26 cellular contexts compared by ENCODE assay signal in genomic region chr10:47136866-47137265, GRCh38.
DNase-seq lines count a peak whose midpoint lies in the region; ATAC-seq and TF ChIP-seq lines count a peak whose summit lies in the region.
"Had no signal": no experiment of that assay in that cellular context is flagged by ENCODE, and none has a peak within 500 bp of the region (broad histone marks: within the 10 kb centered on the region; RNA-seq: fewer than 3 reads in every experiment).

No MANE protein-coding gene starts in this region.

- no peaks in the 10 kb centered on the region for H3K79me1 ChIP-seq in mesenchymal stem cell (replicated peaks; ENCODE audit: low read length, poor library complexity, severe bottlenecking)

- peak overlapping the region; percentile 71 for H3K4me3 Mint-ChIP-seq in HFFc6
- H3K4me3 Mint-ChIP-seq: activated CD4-positive, alpha-beta memory T cell treated with anti-CD3 and anti-CD28 coated beads, Interleukin-2, amount 10 ng/mL, durations not matched to agents 7 days and 5 days; CD4-positive, alpha-beta memory T cell; central memory CD8-positive, alpha-beta T cell had no signal

- H3K18ac ChIP-seq in mesenchymal stem cell (ENCODE audit: low read depth in 1 of 2, low read length in 2 of 2) = no peak overlapping the region

- H2BK5ac ChIP-seq in mesenchymal stem cell (ENCODE audit: low read depth, low read length, poor library complexity, severe bottlenecking) = no peak overlapping the region

- H3K9me3 ChIP-seq in mesenchymal stem cell (ENCODE audit: control insufficient read depth, low read length) = no peaks in the 10 kb centered on the region
- H3K9me3 ChIP-seq: HAP-1, lower lobe of right lung, pancreas, thyroid gland had no signal

- H2BK120ac ChIP-seq in mesenchymal stem cell (ENCODE audit: low read depth, low read length) = no peak overlapping the region

- H2BK12ac ChIP-seq in mesenchymal stem cell (ENCODE audit: low read length in 2 of 2) = no peak overlapping the region

- no peaks in the 10 kb centered on the region for H3K36me3 ChIP-seq in ACC112 (ENCODE audit: insufficient read depth, low read length)
- no peaks in the 10 kb centered on the region for H3K36me3 ChIP-seq in mesenchymal stem cell (ENCODE audit: control insufficient read depth in 1 of 2, insufficient read depth in 2 of 2, low read depth in 1 of 2, low read length in 2 of 2)
- H3K36me3 ChIP-seq: HAP-1, lower lobe of right lung, pancreas, thyroid gland had no signal

- H4K91ac ChIP-seq in mesenchymal stem cell (ENCODE audit: low read length) = no peak overlapping the region

- peak overlapping the region; percentile 93 for H3K27ac Mint-ChIP-seq in HFFc6
- H3K27ac Mint-ChIP-seq: activated CD4-positive, alpha-beta memory T cell treated with anti-CD3 and anti-CD28 coated beads, Interleukin-2, amount 10 ng/mL, durations not matched to agents 7 days and 5 days had no signal

- peaks cover 37% of the 10 kb centered on the region for H3K4me1 Mint-ChIP-seq in HFFc6 (ENCODE audit: low read depth)
- H3K4me1 Mint-ChIP-seq: activated CD4-positive, alpha-beta memory T cell treated with anti-CD3 and anti-CD28 coated beads, Interleukin-2, amount 10 ng/mL, durations not matched to agents 7 days and 5 days; central memory CD8-positive, alpha-beta T cell had no signal

- no peak overlapping the region for H2AK5ac ChIP-seq in mesenchymal stem cell (ENCODE audit: low read length, severe bottlenecking)

- H3K14ac ChIP-seq in mesenchymal stem cell (ENCODE audit: low read length in 2 of 2) = no peak overlapping the region

- WGBS in mesenchymal stem cell = 75% methylated on average over 3 of the region's 3 CpGs

- peak overlapping the region; percentile 43 for H2AFZ ChIP-seq in ACC112 (ENCODE audit: low read length, unreplicated experiment)
- no peak overlapping the region for H2AFZ ChIP-seq in mesenchymal stem cell (ENCODE audit: low read depth, low read length)

- H3K27me3 Mint-ChIP-seq in HFFc6 (ENCODE audit: insufficient read depth) = peaks cover 6% of the 10 kb centered on the region
- H3K27me3 Mint-ChIP-seq: activated CD4-positive, alpha-beta memory T cell treated with anti-CD3 and anti-CD28 coated beads, Interleukin-2, amount 10 ng/mL, durations not matched to agents 7 days and 5 days; CD4-positive, alpha-beta memory T cell; central memory CD8-positive, alpha-beta T cell had no signal

- H4K8ac ChIP-seq in mesenchymal stem cell (ENCODE audit: low read length) = no peak overlapping the region

- H3K36me3 Mint-ChIP-seq in HFFc6 (ENCODE audit: low read depth) = peaks cover 12% of the 10 kb centered on the region; the same call in 1 of the 2 replicates
- H3K36me3 Mint-ChIP-seq: CD4-positive, alpha-beta memory T cell had no signal

- peak overlapping the region; percentile 48 for H3K27ac ChIP-seq in ACC112 (ENCODE audit: low read depth, low read length)
- H3K27ac ChIP-seq in mesenchymal stem cell (ENCODE audit: low read length, poor library complexity, severe bottlenecking) = no peak overlapping the region
- H3K27ac ChIP-seq: lower lobe of right lung, pancreas, thyroid gland had no signal

- H2BK15ac ChIP-seq in mesenchymal stem cell (ENCODE audit: low read depth, poor library complexity, severe bottlenecking) = no peak overlapping the region

- H3K4me2 ChIP-seq in mesenchymal stem cell (ENCODE audit: low read length, poor library complexity, severe bottlenecking) = no peak overlapping the region

- H3K27me3 ChIP-seq in ACC112 (ENCODE audit: insufficient read depth, low read length) (no peaks in the 10 kb centered on the region), mesenchymal stem cell (ENCODE audit: control insufficient read depth in 1 of 2, insufficient read depth in 1 of 2, low read length in 2 of 2) (no peaks in the 10 kb centered on the region)
- H3K27me3 ChIP-seq: pancreas, thyroid gland had no signal

- H3K4me3 ChIP-seq in ACC112 (ENCODE audit: low read depth, low read length) = no peak overlapping the region
- peak overlapping the region in 1 of 2 experiments; percentile 26 for H3K4me3 ChIP-seq in mesenchymal stem cell (ENCODE audit: insufficient read depth in 1 of 2, low read depth in 1 of 2, low read length in 2 of 2)
- H3K4me3 ChIP-seq in foreskin fibroblast (ENCODE audit: low read depth in 1 of 2, low read length in 2 of 2) = no peak overlapping the region
- H3K4me3 ChIP-seq: HAP-1, lower lobe of right lung, pancreas, thyroid gland had no signal

- H3K4ac ChIP-seq in mesenchymal stem cell (ENCODE audit: low read depth in 1 of 2, low read length in 2 of 2) = no peak overlapping the region

- H3K9me3 Mint-ChIP-seq in HFFc6 = peaks cover 4% of the 10 kb centered on the region; the same call in 1 of the 2 replicates
- H3K9me3 Mint-ChIP-seq: activated CD4-positive, alpha-beta memory T cell treated with anti-CD3 and anti-CD28 coated beads, Interleukin-2, amount 10 ng/mL, durations not matched to agents 7 days and 5 days; central memory CD8-positive, alpha-beta T cell had no signal

- TF ChIP-seq CTCF in HFFc6 (IDR thresholded peaks at IDR 0.05) (no peak), foreskin fibroblast (IDR thresholded peaks at IDR 0.05; ENCODE audit: low read depth, low read length) (no peak)

- no peak for ATAC-seq in GM19035 (IDR thresholded peaks at IDR 0.05; ENCODE audit: unreplicated experiment)
- ATAC-seq: esophagus mucosa, lower lobe of right lung had no signal

- no peak overlapping the region for H3K23ac ChIP-seq in mesenchymal stem cell (ENCODE audit: low read length in 2 of 2)

- H3K79me2 ChIP-seq in ACC112 (ENCODE audit: control insufficient read depth, insufficient read depth, low read length, unreplicated experiment) = no peaks in the 10 kb centered on the region

- DNase-seq in HFFc6 (peak; percentile 11), cerebellar cortex (ENCODE audit: low spot score) (peak; percentile 6), mesenchymal stem cell (no peak), retina (no peak), foreskin fibroblast (no peak)
- DNase-seq in activated CD4-positive, CD25-positive, alpha-beta regulatory T cell (lab: John Stamatoyannopoulos, UW) = no peak
- DNase-seq: activated CD4-positive, alpha-beta memory T cell treated with anti-CD3 and anti-CD28 coated beads, Interleukin-2, amount 10 ng/mL, durations not matched to agents 7 days and 5 days; activated naive CD4-positive, alpha-beta T cell treated with Interleukin-2 at 50 U/mL for 16 hours; CD4-positive, alpha-beta memory T cell; effector CD4-positive, alpha-beta T cell; islet precursor cell; Karpas-422; lower lobe of right lung; NCI-H1092; NCI-H1930; NCI-H82; pancreas; small intestine; stimulated activated CD4-positive, alpha-beta T cell treated with anti-CD3 and anti-CD28 coated beads, Interleukin-2, amount 100 ng/mL, for 48 hours; stimulated activated naive CD4-positive, alpha-beta T cell treated with Interleukin-2 at 50 U/mL for 16 hours; thyroid gland had no signal

- H3K4me1 ChIP-seq in ACC112 (ENCODE audit: control insufficient read depth, insufficient read depth, low read length, unreplicated experiment) = peaks cover 13% of the 10 kb centered on the region
- peaks cover 15% of the 10 kb centered on the region for H3K4me1 ChIP-seq in mesenchymal stem cell (ENCODE audit: control insufficient read depth, insufficient read depth, low read depth, low read length)
- H3K4me1 ChIP-seq: HAP-1, lower lobe of right lung, pancreas, thyroid gland had no signal

- peak overlapping the region; percentile 11 for H3K9ac ChIP-seq in mesenchymal stem cell (ENCODE audit: low read length)

Comparison
In these comparisons a context has a peak if more than half of its experiments do, and no peak if none do; other contexts are left out.
1. DNase-seq: peak in HFFc6 (single experiment) and cerebellar cortex (single experiment); none in mesenchymal stem cell (single experiment), activated CD4-positive, CD25-positive, alpha-beta regulatory T cell (0 of 4), retina (single experiment) and foreskin fibroblast (0 of 2).